ENCODE assay signal across 10 cellular contexts in the genomic region with DNA sequence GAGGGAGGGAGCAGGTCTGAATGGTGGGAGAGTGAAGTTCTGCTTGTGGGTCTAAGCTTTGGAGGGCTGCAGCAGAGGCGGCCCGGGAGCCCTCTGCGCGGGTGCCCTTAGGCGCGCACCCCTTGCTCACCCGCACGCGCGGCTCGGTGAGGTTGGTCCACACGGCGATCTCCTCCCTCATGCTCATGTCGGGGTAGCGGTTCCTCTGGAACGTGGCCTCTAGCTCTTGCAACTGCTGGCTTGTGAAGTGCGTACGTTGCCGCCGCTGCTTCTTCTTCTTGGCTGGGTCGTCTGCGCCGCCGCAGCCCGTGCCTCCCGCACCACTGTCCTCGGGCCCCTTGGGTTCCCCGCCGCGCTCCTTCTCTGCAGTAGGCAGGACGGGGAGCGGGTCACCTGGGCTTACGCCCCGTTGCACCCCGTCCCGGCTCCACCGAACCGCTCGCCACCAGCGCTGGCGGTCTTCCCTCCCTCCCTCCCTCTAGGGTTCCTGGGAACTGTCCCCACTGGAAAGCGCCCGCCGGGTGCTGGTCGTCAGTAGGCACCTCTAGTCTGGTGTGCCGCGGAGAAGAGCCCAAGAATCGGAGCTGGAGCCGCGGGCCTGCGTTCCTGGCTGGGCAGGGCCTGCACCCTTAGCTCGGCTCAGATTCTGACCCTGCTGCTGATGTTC. TPM values are rescaled to one million over a fixed set of nuclear protein-coding genes. Genes with fewer than 3 reads are reported as not detected.
A peak's percentile ranks its signal among the peaks of the same experiment; 100 is the strongest.
DNase-seq lines count a peak whose midpoint lies in the region; ATAC-seq, FAIRE-seq and TF ChIP-seq lines count a peak whose summit lies in the region.
"Had no signal": no experiment of that assay in that cellular context is flagged by ENCODE, and none has a peak within 500 bp of the region (broad histone marks: within the 10 kb centered on the region; RNA-seq: fewer than 3 reads in every experiment).

No MANE protein-coding gene starts in this region.

- H3K9me3 Mint-ChIP-seq in IgD-negative memory B cell, result peaks cover 4 to 7% (median 4%) of the 10 kb centered on the region in 3 donors
- peaks cover 19% of the 10 kb centered on the region for H3K9me3 Mint-ChIP-seq in astrocyte (ENCODE audit: unreplicated experiment)

- no peak overlapping the region for H3K9ac ChIP-seq in astrocyte (ENCODE audit: low read length)

- no peaks in the 10 kb centered on the region for H3K36me3 Mint-ChIP-seq in IgD-negative memory B cell
- peaks cover 5% of the 10 kb centered on the region for H3K36me3 Mint-ChIP-seq in astrocyte (ENCODE audit: low read depth, unreplicated experiment)

- TF ChIP-seq CTCF in AG10803 (conservative IDR thresholded peaks at IDR 0.05; ENCODE audit: low read length) (no peak), astrocyte (IDR thresholded peaks at IDR 0.05; ENCODE audit: insufficient read depth, low read depth, low read length) (no peak)

- H3K4me1 ChIP-seq in astrocyte (ENCODE audit: insufficient read depth, low read length) (peaks cover 5% of the 10 kb centered on the region), mesodermal cell (ENCODE audit: control insufficient read depth, insufficient read depth, low read length, poor library complexity, severe bottlenecking) (peaks cover 15% of the 10 kb centered on the region)

- H3K9me3 ChIP-seq in astrocyte (ENCODE audit: insufficient read depth, low read depth, low read length) (peaks cover 3% of the 10 kb centered on the region), mesodermal cell (ENCODE audit: control insufficient read depth, low read length) (no peaks in the 10 kb centered on the region)

- H3K27ac ChIP-seq in astrocyte (ENCODE audit: low read depth, low read length), result no peak overlapping the region
- no peak overlapping the region for H3K27ac ChIP-seq in mesodermal cell (ENCODE audit: low read depth, low read length, severe bottlenecking)

- ATAC-seq in HG02759 (IDR thresholded peaks at IDR 0.05; ENCODE audit: unreplicated experiment), result no peak
- no peak for ATAC-seq in HG03045 (IDR thresholded peaks at IDR 0.05; ENCODE audit: unreplicated experiment)
- ATAC-seq: activated CD4-positive, CD25-positive, alpha-beta regulatory T cell treated with anti-CD3 and anti-CD28 coated beads, Interleukin-2, amount 50 U/mL, for 24 hours had no signal

- DNase-seq in AG10803 (ENCODE audit: low read depth), result peak; percentile 13
- DNase-seq in astrocyte (ENCODE audit: low read depth), result no peak
- DNase-seq in ACHN, result no peak
- DNase-seq in foreskin melanocyte, result no peak

- H3K27me3 Mint-ChIP-seq in IgD-negative memory B cell (peaks cover 63% of the 10 kb centered on the region), astrocyte (ENCODE audit: low read depth, unreplicated experiment) (peaks cover 70% of the 10 kb centered on the region)

- H3K27me3 ChIP-seq in astrocyte (ENCODE audit: insufficient read depth, low read length), result peaks cover 90% of the 10 kb centered on the region

- FAIRE-seq in astrocyte (lab: Jason Lieb, UNC), result no peak

- WGBS in mesodermal cell (ENCODE audit: insufficient coverage in 2 of 2), 2 experiments, result 2% methylated on average over 41 to 49 of the region's 52 CpGs

- H4K20me1 ChIP-seq in astrocyte (ENCODE audit: insufficient read depth, low read length), result peaks cover 34% of the 10 kb centered on the region

- in situ Hi-C loops in ACHN (cut with HindIII; ENCODE audit: low pct_ligation_motif_present, low pct_unique_long_range_greater_than_20kb, low sequenced_read_pairs), result no loop called here

- H3K4me3 ChIP-seq in AG10803 (ENCODE audit: low read length), result no peak overlapping the region
- no peak overlapping the region for H3K4me3 ChIP-seq in astrocyte (ENCODE audit: insufficient read depth, low read depth, low read length)
- peak overlapping the region; percentile 49 for H3K4me3 ChIP-seq in mesodermal cell (ENCODE audit: extremely low read depth, insufficient read depth, low read length, poor library complexity, severe bottlenecking)

- no peaks in the 10 kb centered on the region for H3K36me3 ChIP-seq in astrocyte (ENCODE audit: insufficient read depth, low read length)
- H3K36me3 ChIP-seq in mesodermal cell (ENCODE audit: control insufficient read depth, insufficient read depth, low read length), result no peaks in the 10 kb centered on the region

- H3K79me2 ChIP-seq in astrocyte (ENCODE audit: insufficient read depth, low read length), result no peaks in the 10 kb centered on the region

- no peak overlapping the region for H2AFZ ChIP-seq in astrocyte (ENCODE audit: low read depth, low read length)

- H3K27ac Mint-ChIP-seq in IgD-negative memory B cell (peak overlapping the region in 1 of 3 donors; percentile 97), astrocyte (ENCODE audit: unreplicated experiment) (no peak overlapping the region)

- H3K4me3 Mint-ChIP-seq in IgD-negative memory B cell (peak overlapping the region; percentile 21 to 80 (median 68)), astrocyte (ENCODE audit: unreplicated experiment) (no peak overlapping the region)

- peak overlapping the region; percentile 31 for H3K4me2 ChIP-seq in astrocyte (ENCODE audit: low read length)

- H3K4me1 Mint-ChIP-seq in IgD-negative memory B cell (peaks cover 13 to 29% (median 23%) of the 10 kb centered on the region in 3 donors), astrocyte (ENCODE audit: low read depth, unreplicated experiment) (peaks cover 5% of the 10 kb centered on the region)

RNA-seq across cellular contexts. Expression of a gene that starts 2.7 kb away (rescaled TPM):
- 0.38 TPM for polyA plus RNA-seq in IgD-negative memory B cell
- total RNA-seq in astrocyte, result 0.52 TPM in 1 of 2 replicates, not detected in the other
- 25.2 TPM for polyA plus RNA-seq in mesodermal cell (2013, experiment 1 of 2)
- 35.3 TPM for polyA plus RNA-seq in mesodermal cell (2013, experiment 2 of 2)
- total RNA-seq: glomerular endothelial cell had no signal
